7 cellular contexts compared by ENCODE assay signal in the genomic region with DNA sequence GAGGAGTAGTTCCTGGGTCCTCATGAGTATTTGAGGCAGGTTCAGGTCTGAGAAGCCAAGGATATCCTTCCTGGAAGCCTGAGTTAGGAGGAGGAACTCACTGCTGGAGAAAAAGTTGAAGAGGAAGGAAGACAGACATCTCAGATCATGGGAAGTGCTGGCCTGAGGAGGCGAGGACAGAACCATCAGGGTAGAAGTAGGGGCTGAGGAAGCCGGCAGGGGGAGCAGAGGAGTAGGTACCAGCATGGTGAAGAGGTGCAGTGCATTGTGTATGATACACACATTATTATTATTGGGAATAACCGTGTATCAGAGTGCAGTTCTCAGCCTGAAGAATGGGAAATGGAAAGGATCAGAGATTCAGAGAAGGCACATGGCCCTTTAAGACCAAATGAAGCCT.
DNase-seq lines count a peak whose midpoint lies in the region; ATAC-seq and TF ChIP-seq lines count a peak whose summit lies in the region.
"Not testable (repeated sequence)": the region's sequence is repeated elsewhere in the genome, so short reads cannot be mapped to it uniquely, and the experiment has no call there.

No MANE protein-coding gene starts in this region.

- H3K9me3 Mint-ChIP-seq in chondrocyte (ENCODE audit: low read depth): not testable (repeated sequence)
- peaks cover 0 to 14% (median 8%) of the 10 kb centered on the region in 7 donors for H3K9me3 Mint-ChIP-seq in naive B cell

- H3K4me1 Mint-ChIP-seq in chondrocyte (ENCODE audit: low read depth): not testable (repeated sequence)
- H3K4me1 Mint-ChIP-seq in naive B cell: peaks cover 18 to 38% (median 22%) of the 10 kb centered on the region in 3 donors

- H3K4me3 ChIP-seq in WERI-Rb-1 (ENCODE audit: low read depth, low read length): not testable (repeated sequence)

- DNase-seq in CMK (ENCODE audit: low read depth) (peak; percentile 24), NCI-H82 (lab: John Stamatoyannopoulos, UW) (peak; percentile 28), WERI-Rb-1 (peak; percentile 27)
- not testable (repeated sequence) for DNase-seq in chondrocyte (ENCODE audit: low spot score); naive B cell

- not testable (repeated sequence) for H3K9me3 ChIP-seq in WERI-Rb-1 (ENCODE audit: severe bottlenecking)

- not testable (repeated sequence) for H3K36me3 Mint-ChIP-seq in chondrocyte (ENCODE audit: low read depth)
- peaks cover 9 to 30% of the 10 kb centered on the region in 2 donors for H3K36me3 Mint-ChIP-seq in naive B cell

- H3K36me3 ChIP-seq in WERI-Rb-1: not testable (repeated sequence)

- not testable (repeated sequence) for H3K27ac ChIP-seq in WERI-Rb-1

- not testable (repeated sequence) for H3K27ac Mint-ChIP-seq in chondrocyte (ENCODE audit: unreplicated experiment)
- peak overlapping the region in 2 of 6 donors; percentile 5 to 26 for H3K27ac Mint-ChIP-seq in naive B cell

- H3K27me3 Mint-ChIP-seq in chondrocyte (ENCODE audit: low read depth) (peaks cover 23% of the 10 kb centered on the region), naive B cell (peaks cover 28 to 55% (median 34%) of the 10 kb centered on the region in 3 donors)

- H3K27me3 ChIP-seq in WERI-Rb-1 (ENCODE audit: insufficient read depth, low read depth, severe bottlenecking): peaks cover 37% of the 10 kb centered on the region

- ATAC-seq in GM18511 (IDR thresholded peaks at IDR 0.05; ENCODE audit: unreplicated experiment): peak; percentile 53
- peak; percentile 17 for ATAC-seq in HG03469 (IDR thresholded peaks at IDR 0.05; ENCODE audit: unreplicated experiment)
- ATAC-seq in naive B cell (ENCODE audit: low read depth in 2 of 2): not testable (repeated sequence)

- H3K4me3 Mint-ChIP-seq in chondrocyte (ENCODE audit: unreplicated experiment): not testable (repeated sequence)
- H3K4me3 Mint-ChIP-seq in naive B cell: peak overlapping the region in 6 of 8 donors; percentile 8 to 65 (median 54)

- TF ChIP-seq CTCF in WERI-Rb-1 (IDR thresholded peaks at IDR 0.05; ENCODE audit: low read depth, low read length) (peak; percentile 53), chondrocyte (IDR thresholded peaks at IDR 0.05) (peak; percentile 37)
